8 cellular contexts compared by ENCODE assay signal in genomic region chr11:65892661-65893317, GRCh38. TPM values are rescaled to one million over a fixed set of nuclear protein-coding genes. Genes with fewer than 3 reads are reported as not detected.
A peak's percentile ranks its signal among the peaks of the same experiment; 100 is the strongest.
DNase-seq lines count a peak whose midpoint lies in the region; FAIRE-seq and TF ChIP-seq lines count a peak whose summit lies in the region.
"Had no signal": no experiment of that assay in that cellular context is flagged by ENCODE, and none has a peak within 500 bp of the region (broad histone marks: within the 10 kb centered on the region; RNA-seq: fewer than 3 reads in every experiment).

No MANE protein-coding gene starts in this region.

- no peaks in the 10 kb centered on the region for H3K36me3 ChIP-seq in SU-DHL-6 (ENCODE audit: low read length)
- peaks cover 0 to 7% (median 0%) of the 10 kb centered on the region in 4 donors for H3K36me3 ChIP-seq in stomach
- no peaks in the 10 kb centered on the region for H3K36me3 ChIP-seq in small intestine (ENCODE audit: control insufficient read depth in 2 of 2, insufficient read depth in 2 of 2, low read length in 2 of 2)

- peak overlapping the region; percentile 93; the same call in 1 of the 2 replicates for H3K9ac ChIP-seq in SU-DHL-6 (ENCODE audit: low read length)

- WGBS in stomach, 5 donors = 67 to 84% (median 76%) methylated on average over 10 of the region's 10 CpGs
- WGBS in small intestine, 3 donors = 77 to 89% (median 82%) methylated on average over 9 to 10 of the region's 10 CpGs

- H3K4me3 ChIP-seq in SU-DHL-6 (ENCODE audit: insufficient read depth, low read length, poor library complexity, severe bottlenecking) (peak overlapping the region; percentile 7), foreskin fibroblast (ENCODE audit: low read depth in 1 of 2, low read length in 2 of 2) (peak overlapping the region; percentile 66 to 74), stomach (peak overlapping the region in 2 of 4 donors; percentile 57 to 72), small intestine (ENCODE audit: low read depth in 1 of 2, low read length in 2 of 2) (no peak overlapping the region)

- in situ Hi-C loops in GM18951 (cut with MboI; ENCODE audit: low sequenced_read_pairs, unreplicated experiment) = no loop called here

- DNase-seq in foreskin fibroblast (peak in 1 of 2 donors; percentile 51), stomach (no peak), Ammon's horn (ENCODE audit: low spot score) (no peak), small intestine (no peak), AG20443 (ENCODE audit: low spot score) (no peak)
- DNase-seq: NCI-H774 had no signal

- H3F3A ChIP-seq in SU-DHL-6 (ENCODE audit: insufficient read depth) = peaks cover 31% of the 10 kb centered on the region

- H3K9me2 ChIP-seq in SU-DHL-6 (replicated peaks; ENCODE audit: insufficient read depth, low read length) = no peaks in the 10 kb centered on the region

- H2AFZ ChIP-seq in SU-DHL-6 (ENCODE audit: low read depth, low read length, severe bottlenecking) = no peak overlapping the region

- no peak for TF ChIP-seq EP300 in stomach (IDR thresholded peaks at IDR 0.05)

- H3K4me2 ChIP-seq in SU-DHL-6 (ENCODE audit: low read depth, low read length, poor library complexity, severe bottlenecking) = peak overlapping the region; percentile 93

- no peaks in the 10 kb centered on the region for H4K20me1 ChIP-seq in SU-DHL-6 (ENCODE audit: low read depth, low read length)

- FAIRE-seq in small intestine (lab: Jason Lieb, UNC) = no peak

- intact Hi-C loops in stomach (cut with DNase I; ENCODE audit: low total_unique reads) = no loop called here

- no peaks in the 10 kb centered on the region for H3K9me3 ChIP-seq in SU-DHL-6 (ENCODE audit: insufficient read depth, low read length)
- no peaks in the 10 kb centered on the region for H3K9me3 ChIP-seq in stomach
- no peaks in the 10 kb centered on the region for H3K9me3 ChIP-seq in small intestine (ENCODE audit: control insufficient read depth, low read depth)

- peak overlapping the region; percentile 77 for H3K27ac ChIP-seq in SU-DHL-6 (ENCODE audit: low read depth, low read length)
- H3K27ac ChIP-seq in stomach = peak overlapping the region in 4 of 5 donors; percentile 94 to 98 (median 96)
- peak overlapping the region in 1 of 2 donors; percentile 61 for H3K27ac ChIP-seq in small intestine (ENCODE audit: low read depth in 1 of 2, low read length in 1 of 2)

- H3K4me1 ChIP-seq in stomach = peaks cover 47 to 71% (median 53%) of the 10 kb centered on the region in 4 donors
- peaks cover under 1 to 6% of the 10 kb centered on the region in 2 donors for H3K4me1 ChIP-seq in small intestine (ENCODE audit: control insufficient read depth in 2 of 2, insufficient read depth in 1 of 2, low read depth in 1 of 2, low read length in 1 of 2)

- H3K79me2 ChIP-seq in SU-DHL-6 (ENCODE audit: insufficient read depth, low read length) = peaks cover 14% of the 10 kb centered on the region

- TF ChIP-seq CTCF in SU-DHL-6 (IDR thresholded peaks at IDR 0.05; ENCODE audit: insufficient read depth, low read length, poor library complexity, severe bottlenecking) = no peak
- TF ChIP-seq CTCF in foreskin fibroblast (IDR thresholded peaks at IDR 0.05; ENCODE audit: low read depth, low read length) = no peak
- TF ChIP-seq CTCF in stomach (IDR thresholded peaks at IDR 0.05) = no peak

- TF ChIP-seq POLR2A in GM18951 (IDR thresholded peaks at IDR 0.05; ENCODE audit: extremely low read depth, insufficient read depth, insufficient read length) (peak; percentile 24), stomach (IDR thresholded peaks at IDR 0.05) (no peak)

- H3K27me3 ChIP-seq in SU-DHL-6 (ENCODE audit: low read length) (no peaks in the 10 kb centered on the region), stomach (no peaks in the 10 kb centered on the region), small intestine (ENCODE audit: control insufficient read depth in 2 of 2, insufficient read depth in 2 of 2, low read length in 2 of 2) (no peaks in the 10 kb centered on the region)

RNA-seq across cellular contexts. Expression of gene CCDC85B, which starts 2.3 kb away (rescaled TPM):
- 10 to 100 TPM in 4 of 5 donors, 1 to 10 TPM in 1; 7.0 to 68.9 (median 20.6) TPM for total RNA-seq in stomach
- polyA plus RNA-seq in stomach (10 to 100 TPM; 25.1 to 50.4 (median 42.5) TPM), small intestine (10 to 100 TPM in 2 of 3 donors, 1 to 10 TPM in 1; 6.5 to 32.5 (median 18.6) TPM)

RNA-seq across cellular contexts. Expression of gene FIBP, which starts 4.5 kb away (rescaled TPM):
- 100 to 1,000 TPM in 2 of 5 donors, 10 to 100 TPM in 3; 25.4 to 488 (median 74.3) TPM for total RNA-seq in stomach
- polyA plus RNA-seq in stomach (10 to 100 TPM; 45.2 to 76.5 (median 66.0) TPM), small intestine (100 to 1,000 TPM in 2 of 3 donors, 10 to 100 TPM in 1; 57.6 to 131 (median 115) TPM)

RNA-seq across cellular contexts. Expression of gene FOSL1, which starts 7.4 kb away (rescaled TPM):
- total RNA-seq in stomach = 10 to 100 TPM in 1 of 5 donors, 1 to 10 TPM in 2, not detected in 2; 1.7 to 43.3 (median 1.9) TPM
- polyA plus RNA-seq in stomach (10 to 100 TPM in 2 of 3 donors, 1 to 10 TPM in 1; 7.0 to 14.7 (median 14.1) TPM), small intestine (1 to 10 TPM; 1.4 to 5.2 (median 2.5) TPM)

RNA-seq across cellular contexts. Expression of gene CTSW, which starts 13.2 kb away (rescaled TPM):
- total RNA-seq in stomach = 1 to 10 TPM in 2 of 5 donors, under 1 TPM in 1, not detected in 2; 0.58 to 2.2 (median 1.1) TPM
- polyA plus RNA-seq in stomach (1 to 10 TPM in 2 of 3 donors, under 1 TPM in 1; 0.43 to 2.7 (median 1.6) TPM), small intestine (1 to 10 TPM in 1 of 3 donors, under 1 TPM in 2; 0.43 to 3.5 (median 0.67) TPM)

RNA-seq across cellular contexts. Expression of gene EFEMP2, which starts 20.2 kb away (rescaled TPM):
- 10 to 100 TPM; 21.0 to 34.4 (median 23.3) TPM for total RNA-seq in stomach
- polyA plus RNA-seq in stomach (10 to 100 TPM; 31.8 to 37.9 (median 36.0) TPM), small intestine (10 to 100 TPM in 1 of 3 donors, 1 to 10 TPM in 2; 4.7 to 14.7 (median 9.5) TPM)

Comparison
In these comparisons a context has a peak if more than half of its experiments do, and no peak if none do; other contexts are left out.
1. H3K4me3 ChIP-seq: peak in SU-DHL-6 (single experiment) and foreskin fibroblast (2 of 2); none in small intestine (0 of 2).